In the genomic region with DNA sequence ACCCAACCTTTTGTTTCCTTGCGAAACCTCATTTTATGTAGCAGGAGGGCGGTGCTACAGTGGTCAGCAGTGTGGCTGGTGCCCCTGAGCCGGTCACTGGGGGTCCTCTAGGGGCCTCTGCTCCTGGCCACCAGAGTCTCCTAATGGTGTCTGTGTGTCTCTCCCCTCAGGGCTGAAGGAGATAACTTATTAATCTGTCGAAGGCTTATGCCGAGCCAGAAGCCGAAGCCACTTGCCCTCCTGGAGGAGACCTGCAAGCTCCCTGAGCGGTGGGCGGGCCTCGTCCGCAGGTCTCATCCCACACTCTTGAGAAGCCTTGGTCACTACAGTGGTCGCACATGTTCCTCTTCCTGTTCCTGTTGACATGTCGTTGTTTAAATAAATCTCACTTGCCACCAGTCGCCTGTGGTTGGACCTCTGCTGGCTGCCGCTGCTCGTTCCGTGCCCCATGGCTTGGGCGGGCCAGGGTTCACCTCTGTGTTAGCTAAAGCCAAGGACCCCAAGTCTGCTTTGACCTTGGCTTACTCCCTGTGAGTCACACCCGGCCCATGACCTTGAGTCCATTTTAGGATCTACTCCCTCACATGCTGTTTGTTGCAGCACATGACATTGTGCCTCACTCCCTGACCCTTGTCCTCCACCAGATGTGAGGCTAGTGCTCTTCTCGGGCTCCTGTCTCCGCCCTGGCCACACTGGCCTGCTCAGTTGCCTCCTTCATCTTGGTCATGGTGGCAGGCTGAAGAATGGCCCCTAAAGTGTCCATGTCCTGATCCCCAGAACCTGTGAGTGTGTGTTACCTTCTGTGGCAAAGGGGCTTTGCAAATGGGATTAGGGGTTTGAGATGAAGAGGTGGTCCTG, we compare ENCODE assay signal across 1 cellular context.
TF ChIP-seq lines count a peak whose summit lies in the region.

No MANE protein-coding gene starts in this region.

TF ChIP-seq in HepG2, 621 proteins besides CTCF, POLR2A, EP300 and RAD21 (continued from another document and continues in another):
- TF ChIP-seq SKIL (CRISPR knock-in tag; IDR thresholded peaks at IDR 0.05; ENCODE audit: borderline replicate concordance) (peak; percentile 99), GFI1 (CRISPR knock-in tag; IDR thresholded peaks at IDR 0.05; ENCODE audit: borderline replicate concordance) (peak; percentile 90), ZNF652 (CRISPR knock-in tag; IDR thresholded peaks at IDR 0.05; ENCODE audit: borderline replicate concordance, low read depth) (peak; percentile 16; the same call in 1 of the 2 replicates), SAP130 (CRISPR knock-in tag; IDR thresholded peaks at IDR 0.05; ENCODE audit: low read depth) (peak; percentile 94), PHB2 (IDR thresholded peaks at IDR 0.05; ENCODE audit: partially characterized antibody) (no peak), TCF7L2 (IDR thresholded peaks at IDR 0.05; ENCODE audit: low read depth, low read length) (no peak), HINFP (CRISPR knock-in tag; IDR thresholded peaks at IDR 0.05; ENCODE audit: low read depth) (peak; percentile 93), GTF2F1 (IDR thresholded peaks at IDR 0.05; ENCODE audit: low read length) (0 out of 2 replicates have a peak, but pooled peaks have one; percentile 22), ZNF782 (CRISPR knock-in tag; IDR thresholded peaks at IDR 0.05; ENCODE audit: borderline replicate concordance) (peak; percentile 67; the same call in 1 of the 2 replicates), ZNF576 (CRISPR knock-in tag; IDR thresholded peaks at IDR 0.05) (no peak), ARID5B (CRISPR knock-in tag; IDR thresholded peaks at IDR 0.05) (peak; percentile 98), ZNF34 (CRISPR knock-in tag; IDR thresholded peaks at IDR 0.05; ENCODE audit: borderline replicate concordance) (peak; percentile 98; the same call in 1 of the 2 replicates), MTA1 (CRISPR knock-in tag; IDR thresholded peaks at IDR 0.05; ENCODE audit: borderline replicate concordance) (peak; percentile 100), KDM4B (CRISPR knock-in tag; IDR thresholded peaks at IDR 0.05) (peak; percentile 97; the same call in 1 of the 2 replicates), CCDC6 (CRISPR knock-in tag; IDR thresholded peaks at IDR 0.05) (peak; percentile 89), FOXK2 (IDR thresholded peaks at IDR 0.05) (peak; percentile 95), RARG (CRISPR knock-in tag; IDR thresholded peaks at IDR 0.05; ENCODE audit: low read depth) (no peak; the same call in 1 of the 2 replicates), YEATS4 (CRISPR knock-in tag; IDR thresholded peaks at IDR 0.05; ENCODE audit: borderline replicate concordance) (peak; percentile 86), SYNCRIP (IDR thresholded peaks at IDR 0.05; ENCODE audit: insufficient read depth, low read depth, low read length) (no peak), ZNF207 (IDR thresholded peaks at IDR 0.05; ENCODE audit: borderline replicate concordance) (no peak), ZNF737 (CRISPR knock-in tag; IDR thresholded peaks at IDR 0.05; ENCODE audit: borderline replicate concordance) (peak; percentile 86; the same call in 1 of the 2 replicates), PAX8 (CRISPR knock-in tag; IDR thresholded peaks at IDR 0.05; ENCODE audit: borderline replicate concordance) (0 out of 2 replicates have a peak, but pooled peaks have one; percentile 43), ZNF501 (CRISPR knock-in tag; IDR thresholded peaks at IDR 0.05) (peak; percentile 98)
- TF ChIP-seq, protein P1, sequence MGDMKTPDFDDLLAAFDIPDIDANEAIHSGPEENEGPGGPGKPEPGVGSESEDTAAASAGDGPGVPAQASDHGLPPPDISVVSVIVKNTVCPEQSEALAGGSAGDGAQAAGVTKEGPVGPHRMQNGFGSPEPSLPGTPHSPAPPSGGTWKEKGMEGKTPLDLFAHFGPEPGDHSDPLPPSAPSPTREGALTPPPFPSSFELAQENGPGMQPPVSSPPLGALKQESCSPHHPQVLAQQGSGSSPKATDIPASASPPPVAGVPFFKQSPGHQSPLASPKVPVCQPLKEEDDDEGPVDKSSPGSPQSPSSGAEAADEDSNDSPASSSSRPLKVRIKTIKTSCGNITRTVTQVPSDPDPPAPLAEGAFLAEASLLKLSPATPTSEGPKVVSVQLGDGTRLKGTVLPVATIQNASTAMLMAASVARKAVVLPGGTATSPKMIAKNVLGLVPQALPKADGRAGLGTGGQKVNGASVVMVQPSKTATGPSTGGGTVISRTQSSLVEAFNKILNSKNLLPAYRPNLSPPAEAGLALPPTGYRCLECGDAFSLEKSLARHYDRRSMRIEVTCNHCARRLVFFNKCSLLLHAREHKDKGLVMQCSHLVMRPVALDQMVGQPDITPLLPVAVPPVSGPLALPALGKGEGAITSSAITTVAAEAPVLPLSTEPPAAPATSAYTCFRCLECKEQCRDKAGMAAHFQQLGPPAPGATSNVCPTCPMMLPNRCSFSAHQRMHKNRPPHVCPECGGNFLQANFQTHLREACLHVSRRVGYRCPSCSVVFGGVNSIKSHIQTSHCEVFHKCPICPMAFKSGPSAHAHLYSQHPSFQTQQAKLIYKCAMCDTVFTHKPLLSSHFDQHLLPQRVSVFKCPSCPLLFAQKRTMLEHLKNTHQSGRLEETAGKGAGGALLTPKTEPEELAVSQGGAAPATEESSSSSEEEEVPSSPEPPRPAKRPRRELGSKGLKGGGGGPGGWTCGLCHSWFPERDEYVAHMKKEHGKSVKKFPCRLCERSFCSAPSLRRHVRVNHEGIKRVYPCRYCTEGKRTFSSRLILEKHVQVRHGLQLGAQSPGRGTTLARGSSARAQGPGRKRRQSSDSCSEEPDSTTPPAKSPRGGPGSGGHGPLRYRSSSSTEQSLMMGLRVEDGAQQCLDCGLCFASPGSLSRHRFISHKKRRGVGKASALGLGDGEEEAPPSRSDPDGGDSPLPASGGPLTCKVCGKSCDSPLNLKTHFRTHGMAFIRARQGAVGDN (CRISPR knock-in tag; IDR thresholded peaks at IDR 0.05), result peak; percentile 99
- TF ChIP-seq, protein P2, sequence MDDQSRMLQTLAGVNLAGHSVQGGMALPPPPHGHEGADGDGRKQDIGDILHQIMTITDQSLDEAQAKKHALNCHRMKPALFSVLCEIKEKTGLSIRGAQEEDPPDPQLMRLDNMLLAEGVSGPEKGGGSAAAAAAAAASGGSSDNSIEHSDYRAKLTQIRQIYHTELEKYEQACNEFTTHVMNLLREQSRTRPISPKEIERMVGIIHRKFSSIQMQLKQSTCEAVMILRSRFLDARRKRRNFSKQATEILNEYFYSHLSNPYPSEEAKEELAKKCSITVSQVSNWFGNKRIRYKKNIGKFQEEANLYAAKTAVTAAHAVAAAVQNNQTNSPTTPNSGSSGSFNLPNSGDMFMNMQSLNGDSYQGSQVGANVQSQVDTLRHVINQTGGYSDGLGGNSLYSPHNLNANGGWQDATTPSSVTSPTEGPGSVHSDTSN (CRISPR knock-in tag; IDR thresholded peaks at IDR 0.05; ENCODE audit: borderline replicate concordance), result no peak
- TF ChIP-seq, protein P3, sequence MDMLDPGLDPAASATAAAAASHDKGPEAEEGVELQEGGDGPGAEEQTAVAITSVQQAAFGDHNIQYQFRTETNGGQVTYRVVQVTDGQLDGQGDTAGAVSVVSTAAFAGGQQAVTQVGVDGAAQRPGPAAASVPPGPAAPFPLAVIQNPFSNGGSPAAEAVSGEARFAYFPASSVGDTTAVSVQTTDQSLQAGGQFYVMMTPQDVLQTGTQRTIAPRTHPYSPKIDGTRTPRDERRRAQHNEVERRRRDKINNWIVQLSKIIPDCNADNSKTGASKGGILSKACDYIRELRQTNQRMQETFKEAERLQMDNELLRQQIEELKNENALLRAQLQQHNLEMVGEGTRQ (IDR thresholded peaks at IDR 0.05; ENCODE audit: low read depth, low read length), result peak; percentile 91
- TF ChIP-seq, protein P3 (CRISPR knock-in tag; IDR thresholded peaks at IDR 0.05; ENCODE audit: borderline replicate concordance), result peak; percentile 90
- TF ChIP-seq, protein P4, sequence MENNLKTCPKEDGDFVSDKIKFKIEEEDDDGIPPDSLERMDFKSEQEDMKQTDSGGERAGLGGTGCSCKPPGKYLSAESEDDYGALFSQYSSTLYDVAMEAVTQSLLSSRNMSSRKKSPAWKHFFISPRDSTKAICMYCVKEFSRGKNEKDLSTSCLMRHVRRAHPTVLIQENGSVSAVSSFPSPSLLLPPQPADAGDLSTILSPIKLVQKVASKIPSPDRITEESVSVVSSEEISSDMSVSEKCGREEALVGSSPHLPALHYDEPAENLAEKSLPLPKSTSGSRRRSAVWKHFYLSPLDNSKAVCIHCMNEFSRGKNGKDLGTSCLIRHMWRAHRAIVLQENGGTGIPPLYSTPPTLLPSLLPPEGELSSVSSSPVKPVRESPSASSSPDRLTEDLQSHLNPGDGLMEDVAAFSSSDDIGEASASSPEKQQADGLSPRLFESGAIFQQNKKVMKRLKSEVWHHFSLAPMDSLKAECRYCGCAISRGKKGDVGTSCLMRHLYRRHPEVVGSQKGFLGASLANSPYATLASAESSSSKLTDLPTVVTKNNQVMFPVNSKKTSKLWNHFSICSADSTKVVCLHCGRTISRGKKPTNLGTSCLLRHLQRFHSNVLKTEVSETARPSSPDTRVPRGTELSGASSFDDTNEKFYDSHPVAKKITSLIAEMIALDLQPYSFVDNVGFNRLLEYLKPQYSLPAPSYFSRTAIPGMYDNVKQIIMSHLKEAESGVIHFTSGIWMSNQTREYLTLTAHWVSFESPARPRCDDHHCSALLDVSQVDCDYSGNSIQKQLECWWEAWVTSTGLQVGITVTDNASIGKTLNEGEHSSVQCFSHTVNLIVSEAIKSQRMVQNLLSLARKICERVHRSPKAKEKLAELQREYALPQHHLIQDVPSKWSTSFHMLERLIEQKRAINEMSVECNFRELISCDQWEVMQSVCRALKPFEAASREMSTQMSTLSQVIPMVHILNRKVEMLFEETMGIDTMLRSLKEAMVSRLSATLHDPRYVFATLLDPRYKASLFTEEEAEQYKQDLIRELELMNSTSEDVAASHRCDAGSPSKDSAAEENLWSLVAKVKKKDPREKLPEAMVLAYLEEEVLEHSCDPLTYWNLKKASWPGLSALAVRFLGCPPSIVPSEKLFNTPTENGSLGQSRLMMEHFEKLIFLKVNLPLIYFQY (CRISPR knock-in tag; IDR thresholded peaks at IDR 0.05; ENCODE audit: borderline replicate concordance), result peak; percentile 97
- TF ChIP-seq, protein P5, sequence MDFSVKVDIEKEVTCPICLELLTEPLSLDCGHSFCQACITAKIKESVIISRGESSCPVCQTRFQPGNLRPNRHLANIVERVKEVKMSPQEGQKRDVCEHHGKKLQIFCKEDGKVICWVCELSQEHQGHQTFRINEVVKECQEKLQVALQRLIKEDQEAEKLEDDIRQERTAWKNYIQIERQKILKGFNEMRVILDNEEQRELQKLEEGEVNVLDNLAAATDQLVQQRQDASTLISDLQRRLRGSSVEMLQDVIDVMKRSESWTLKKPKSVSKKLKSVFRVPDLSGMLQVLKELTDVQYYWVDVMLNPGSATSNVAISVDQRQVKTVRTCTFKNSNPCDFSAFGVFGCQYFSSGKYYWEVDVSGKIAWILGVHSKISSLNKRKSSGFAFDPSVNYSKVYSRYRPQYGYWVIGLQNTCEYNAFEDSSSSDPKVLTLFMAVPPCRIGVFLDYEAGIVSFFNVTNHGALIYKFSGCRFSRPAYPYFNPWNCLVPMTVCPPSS (IDR thresholded peaks at IDR 0.05), result no peak
